ENCODE assay signal across 24 cellular contexts in the genomic region with DNA sequence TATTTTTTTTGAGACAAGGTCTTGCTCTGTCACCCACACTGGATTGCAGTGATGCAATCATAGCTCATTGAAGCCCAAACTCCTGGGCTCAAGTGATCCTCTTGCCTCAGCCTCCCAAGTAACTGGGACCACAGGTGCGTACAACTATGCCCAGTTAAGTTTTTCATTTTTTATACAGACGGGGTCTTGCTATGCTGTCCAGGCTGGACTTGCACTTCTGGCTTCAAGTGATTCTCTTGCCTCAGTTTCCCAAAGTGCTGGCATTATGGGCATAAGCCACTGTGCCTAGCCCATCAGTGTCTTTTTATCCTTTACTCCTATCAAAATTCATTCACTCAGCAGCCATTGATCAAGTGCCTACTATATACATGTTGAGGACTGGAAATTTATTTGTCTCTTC. TPM values are rescaled to one million over a fixed set of nuclear protein-coding genes. Genes with fewer than 3 reads are reported as not detected.
A peak's percentile ranks its signal among the peaks of the same experiment; 100 is the strongest.
DNase-seq lines count a peak whose midpoint lies in the region; ATAC-seq, FAIRE-seq and TF ChIP-seq lines count a peak whose summit lies in the region.
"Had no signal": no experiment of that assay in that cellular context is flagged by ENCODE, and none has a peak within 500 bp of the region (broad histone marks: within the 10 kb centered on the region; RNA-seq: fewer than 3 reads in every experiment).

No MANE protein-coding gene starts in this region.

- H3K4me2 ChIP-seq in K562 (ENCODE audit: insufficient read depth, low read length) (no peak overlapping the region), neural progenitor cell (no peak overlapping the region)
- H3K4me2 ChIP-seq: BLaER1 had no signal

- no peaks in the 10 kb centered on the region for H3K9me1 ChIP-seq in K562 (ENCODE audit: control insufficient read depth, insufficient read depth, low read length)

- TF ChIP-seq POLR2A in K562 (conservative IDR thresholded peaks at IDR 0.05), result no peak

- H3K36me3 ChIP-seq in HEK293 (ENCODE audit: control insufficient read depth in 2 of 2, insufficient read depth in 1 of 2, low read length in 2 of 2) (peaks cover 5 to 6% of the 10 kb centered on the region in 2 experiments; a peak in 2 of 3 replicates), K562 (ENCODE audit: control insufficient read depth, insufficient read depth, low read length) (peaks cover 47% of the 10 kb centered on the region; the same call in 2 of the 3 replicates), neural progenitor cell (no peaks in the 10 kb centered on the region), tibial artery (peaks cover 0 to 3% (median 0%) of the 10 kb centered on the region in 3 donors)
- H3K36me3 ChIP-seq: BE2C had no signal

- no TSS peak for BruUV-seq in K562 (replicated peaks; lab: Mats Ljungman, UMichigan)

- no peaks in the 10 kb centered on the region for H3K27me3 Mint-ChIP-seq in neural progenitor cell (ENCODE audit: insufficient read depth, low read depth)
- H3K27me3 Mint-ChIP-seq: CD4-positive, alpha-beta memory T cell; CD4-positive, CD25-positive, alpha-beta regulatory T cell; CD8-positive, alpha-beta memory T cell had no signal

- H3K4me1 Mint-ChIP-seq in neural progenitor cell, result peaks cover 2% of the 10 kb centered on the region

- no peaks in the 10 kb centered on the region for H3K9me3 Mint-ChIP-seq in neural progenitor cell
- H3K9me3 Mint-ChIP-seq: CD14-positive monocyte; CD4-positive, alpha-beta memory T cell; CD8-positive, alpha-beta memory T cell had no signal

- ATAC-seq in K562 (no peak), GM21515 (IDR thresholded peaks at IDR 0.05; ENCODE audit: unreplicated experiment) (no peak)

- H3K27ac ChIP-seq in HEK293 (ENCODE audit: extremely low read depth, low read depth, low read length), result no peak overlapping the region
- no peak overlapping the region for H3K27ac ChIP-seq in K562 (ENCODE audit: extremely low read depth, low read depth, low read length)
- H3K27ac ChIP-seq in neural progenitor cell, result no peak overlapping the region
- H3K27ac ChIP-seq in tibial artery, result no peak overlapping the region
- H3K27ac ChIP-seq: BLaER1 had no signal

- TF ChIP-seq EP300 in K562 (IDR thresholded peaks at IDR 0.05; ENCODE audit: low read length), result no peak

- H3K9me3 ChIP-seq in HEK293 (ENCODE audit: control insufficient read depth, insufficient read depth, low read depth, low read length) (no peaks in the 10 kb centered on the region), K562 (replicated peaks; ENCODE audit: control insufficient read depth, insufficient read depth, low read depth, low read length) (no peaks in the 10 kb centered on the region), neural progenitor cell (ENCODE audit: low read depth) (no peaks in the 10 kb centered on the region), tibial artery (no peaks in the 10 kb centered on the region)
- H3K9me3 ChIP-seq: BE2C, BLaER1, Caco-2 had no signal

- TF ChIP-seq CTCF in HEK293 (tag by site-specific recombination; IDR thresholded peaks at IDR 0.05) (no peak), K562 (IDR thresholded peaks at IDR 0.05 in 2 of 3, conservative IDR thresholded peaks at IDR 0.05 in 1 of 3; ENCODE audit: insufficient read depth in 2 of 3, low read depth in 1 of 3, low read length in 3 of 3) (no peak), neural progenitor cell (IDR thresholded peaks at IDR 0.05) (no peak), tibial artery (IDR thresholded peaks at IDR 0.05) (no peak)

- FAIRE-seq in K562 (lab: Jason Lieb, UNC), result no peak
- FAIRE-seq: A204.1, D721Med, G401.6, GM12891, GM19239 had no signal

- peaks cover 3% of the 10 kb centered on the region for H3K36me3 Mint-ChIP-seq in neural progenitor cell

- no peak for TF ChIP-seq RAD21 in K562 (CRISPR knock-in tag; conservative IDR thresholded peaks at IDR 0.05 in 1 of 2, IDR thresholded peaks at IDR 0.05 in 1 of 2)

- CTCF ChIA-PET in HEK293 (lab: Yijun Ruan, JAX) (interaction anchor here (1.0 kb wide), 1 partner anchor 8 kb away, joined by 3 read pairs; no protein-coding TSS in a partner anchor), K562 (lab: Yijun Ruan, JAX; ENCODE audit: low intra/inter-chr PET ratio) (no interaction called here)

- WGBS in K562 (ENCODE audit: insufficient coverage, low coverage, missing lambda C conversion rate), result 100% methylated on average over 2 of the region's 2 CpGs

- intact Hi-C loops in K562 (cut with micrococcal nuclease) (no loop called here), tibial artery (cut with DNase I; ENCODE audit: low total_unique reads) (no loop called here)

- DNase-seq in K562 (ENCODE audit: extremely low read depth in 1 of 4, low spot score in 3 of 4) (no peak), neural progenitor cell (ENCODE audit: low spot score) (no peak), tibial artery (no peak), HuH-7 (ENCODE audit: low spot score) (no peak)
- DNase-seq: 8988T; ACHN; BE2C; C1 segment of cervical spinal cord; Caco-2; Calu3; CD4-positive, alpha-beta memory T cell; CD4-positive, CD25-positive, alpha-beta regulatory T cell; CD8-positive, alpha-beta memory T cell; DMS79 treated with DMSO at 0.1 percent for 48 hours; GF-D8 had no signal

- no peaks in the 10 kb centered on the region for H3F3A ChIP-seq in neural progenitor cell (ENCODE audit: low read depth)

- in situ Hi-C loops in K562 (cut with MboI), result no loop called here

- H3K4me3 Mint-ChIP-seq in neural progenitor cell, result no peak overlapping the region
- H3K4me3 Mint-ChIP-seq: CD14-positive monocyte; CD4-positive, CD25-positive, alpha-beta regulatory T cell; CD8-positive, alpha-beta memory T cell had no signal

- H2AFZ ChIP-seq in K562 (ENCODE audit: low read depth, low read length) (no peak overlapping the region), neural progenitor cell (replicated peaks) (no peak overlapping the region)

- H3K4me1 ChIP-seq in HEK293 (ENCODE audit: control insufficient read depth, insufficient read depth, low read length) (no peaks in the 10 kb centered on the region), K562 (replicated peaks in 1 of 2; ENCODE audit: control insufficient read depth in 2 of 2, insufficient read depth in 2 of 2, low read length in 2 of 2) (no peaks in the 10 kb centered on the region; a peak in 1 of 5 replicates), neural progenitor cell (no peaks in the 10 kb centered on the region), tibial artery (peaks cover 0 to 16% (median 8%) of the 10 kb centered on the region in 4 donors)
- H3K4me1 ChIP-seq: BE2C, Caco-2 had no signal

- peaks cover 5% of the 10 kb centered on the region; the same call in 1 of the 2 replicates for H4K20me1 ChIP-seq in K562 (replicated peaks; ENCODE audit: control insufficient read depth, insufficient read depth, low read length)
- peaks cover 43% of the 10 kb centered on the region for H4K20me1 ChIP-seq in neural progenitor cell (ENCODE audit: low read depth)

- POLR2A ChIA-PET in HEK293 (lab: Yijun Ruan, JAX) (no interaction called here), K562 (lab: Yijun Ruan, JAX) (interaction anchor here (0.7 kb wide), 1 partner anchor 11 kb away, joined by 4 read pairs; no protein-coding TSS in a partner anchor)

- H3K9ac ChIP-seq in K562 (ENCODE audit: insufficient read depth in 1 of 2, low read depth in 2 of 2, low read length in 2 of 2) (no peak overlapping the region), neural progenitor cell (no peak overlapping the region)
- H3K9ac ChIP-seq: BLaER1 had no signal

- H3K27ac Mint-ChIP-seq in neural progenitor cell, result peak overlapping the region; percentile 61
- H3K27ac Mint-ChIP-seq: CD14-positive monocyte; CD4-positive, alpha-beta memory T cell had no signal

- H3K79me2 ChIP-seq in K562 (ENCODE audit: control insufficient read depth, insufficient read depth, low read length) (peaks cover 89% of the 10 kb centered on the region), neural progenitor cell (ENCODE audit: low read depth) (peaks cover 98% of the 10 kb centered on the region)

- no peaks in the 10 kb centered on the region for H3K27me3 ChIP-seq in K562 (ENCODE audit: control insufficient read depth in 2 of 2, insufficient read depth in 2 of 2, low read length in 2 of 2)
- H3K27me3 ChIP-seq in neural progenitor cell, result no peaks in the 10 kb centered on the region
- H3K27me3 ChIP-seq in tibial artery, result no peaks in the 10 kb centered on the region
- H3K27me3 ChIP-seq: BE2C, BLaER1 had no signal

- H3K4me3 ChIP-seq in HEK293 (ENCODE audit: low read depth, low read length) (no peak overlapping the region), K562 (no peak overlapping the region), neural progenitor cell (no peak overlapping the region), tibial artery (no peak overlapping the region)
- H3K4me3 ChIP-seq: BLaER1 had no signal

RNA-seq across cellular contexts. Expression of a gene that starts 9.0 kb away (rescaled TPM):
- total RNA-seq in K562 (2011; cell fraction: chromatin; rRNA removed; ENCODE audit: low replicate concordance), result 24.8 and 82.7 TPM in 2 replicates
- total RNA-seq in K562 (2011; cell fraction: nucleolus; rRNA removed), result 12.2 and 13.9 TPM in 2 replicates
- 23.9 and 32.5 TPM in 2 replicates for total RNA-seq in K562 (2011; cell fraction: nucleoplasm; rRNA removed)
- total RNA-seq in K562 (2014; rRNA removed) (59.6 and 64.9 TPM in 2 replicates), K562 (2014; rRNA removed; fragmentation: Illumina TruSeq; extraction: Trizol) (98.8 and 113 TPM in 2 replicates), K562 (2015; rRNA removed; fragmentation: Illumina TruSeq; extraction: Trizol) (92.7 and 100 TPM in 2 replicates), K562 (2021) (111 and 126 TPM in 2 replicates), neural progenitor cell (ENCODE audit: low replicate concordance) (67.5 and 85.2 TPM in 2 replicates)
- polyA plus RNA-seq in K562 (2011; rRNA removed) (56.0 and 79.7 TPM in 2 replicates), K562 (2014; fragmentation: Illumina TruSeq; extraction: Trizol) (72.8 and 83.0 TPM in 2 replicates), K562 (2014; fragmentation: Nextera tagmentation; extraction: Ambion mirVana) (10 to 100 TPM; 22.5 to 31.7 TPM), K562 (2014; rRNA removed) (50.5 and 52.5 TPM in 2 replicates)
- 36.0 and 44.8 TPM in 2 replicates for polyA plus RNA-seq in K562 (2011; cell fraction: cytosol; rRNA removed)
- polyA plus RNA-seq in K562 (2011; cell fraction: nucleus; rRNA removed), result 15.8 and 16.7 TPM in 2 replicates
- 41.2 and 58.2 TPM in 2 replicates for polyA plus RNA-seq in K562 (2012)
- 180 and 192 TPM in 2 replicates for polyA minus RNA-seq in K562 (2011; rRNA and poly(A)+ RNA removed)
- 66.4 and 78.4 TPM in 2 replicates for polyA minus RNA-seq in K562 (2011; cell fraction: cytosol; rRNA and poly(A)+ RNA removed)
- polyA minus RNA-seq in K562 (2011; cell fraction: nucleus; rRNA and poly(A)+ RNA removed), result 14.3 and 24.5 TPM in 2 replicates

RNA-seq across cellular contexts. Expression of a gene that starts 18.4 kb away (rescaled TPM):
- total RNA-seq in K562 (2011; cell fraction: chromatin; rRNA removed; ENCODE audit: low replicate concordance), result 348 and 589 TPM in 2 replicates
- total RNA-seq in K562 (2011; cell fraction: nucleolus; rRNA removed), result 314 and 317 TPM in 2 replicates
- 537 and 721 TPM in 2 replicates for total RNA-seq in K562 (2011; cell fraction: nucleoplasm; rRNA removed)
- 1,529 and 1,811 TPM in 2 replicates for total RNA-seq in K562 (2014; rRNA removed)
- total RNA-seq in K562 (2014; rRNA removed; fragmentation: Illumina TruSeq; extraction: Trizol), result 3,099 and 3,427 TPM in 2 replicates
- 2,718 and 2,856 TPM in 2 replicates for total RNA-seq in K562 (2015; rRNA removed; fragmentation: Illumina TruSeq; extraction: Trizol)
- total RNA-seq in K562 (2021), result 1,959 and 2,095 TPM in 2 replicates
- 2,667 and 2,691 TPM in 2 replicates for polyA plus RNA-seq in K562 (2011; rRNA removed)
- 1,053 and 1,467 TPM in 2 replicates for polyA plus RNA-seq in K562 (2011; cell fraction: cytosol; rRNA removed)
- 536 and 802 TPM in 2 replicates for polyA plus RNA-seq in K562 (2011; cell fraction: nucleus; rRNA removed)
- 2,256 and 2,883 TPM in 2 replicates for polyA plus RNA-seq in K562 (2012)
- polyA plus RNA-seq in K562 (2014; fragmentation: Illumina TruSeq; extraction: Trizol), result 2,543 and 3,103 TPM in 2 replicates
- polyA plus RNA-seq in K562 (2014; fragmentation: Nextera tagmentation; extraction: Ambion mirVana), result 1,000 to 10,000 TPM; 1,519 to 1,617 TPM
- polyA plus RNA-seq in K562 (2014; rRNA removed), result 2,156 and 2,396 TPM in 2 replicates
- polyA minus RNA-seq in K562 (2011; rRNA and poly(A)+ RNA removed), result 731 and 844 TPM in 2 replicates
- 462 and 473 TPM in 2 replicates for polyA minus RNA-seq in K562 (2011; cell fraction: cytosol; rRNA and poly(A)+ RNA removed)
- 140 and 278 TPM in 2 replicates for polyA minus RNA-seq in K562 (2011; cell fraction: nucleus; rRNA and poly(A)+ RNA removed)
- 3,234 and 3,685 TPM in 2 replicates for total RNA-seq in neural progenitor cell (ENCODE audit: low replicate concordance)

RNA-seq across cellular contexts. Expression of a gene that starts 45.5 kb away (rescaled TPM):
- total RNA-seq in K562 (2011; cell fraction: chromatin; rRNA removed; ENCODE audit: low replicate concordance), result 228 and 304 TPM in 2 replicates
- 113 and 121 TPM in 2 replicates for total RNA-seq in K562 (2011; cell fraction: nucleolus; rRNA removed)
- 142 and 162 TPM in 2 replicates for total RNA-seq in K562 (2011; cell fraction: nucleoplasm; rRNA removed)
- total RNA-seq in K562 (2014; rRNA removed), result 8.4 and 12.5 TPM in 2 replicates
- total RNA-seq in K562 (2014; rRNA removed; fragmentation: Illumina TruSeq; extraction: Trizol), result 13.5 and 15.0 TPM in 2 replicates
- 15.6 and 17.3 TPM in 2 replicates for total RNA-seq in K562 (2015; rRNA removed; fragmentation: Illumina TruSeq; extraction: Trizol)
- 25.2 and 33.3 TPM in 2 replicates for total RNA-seq in K562 (2021)
- 11.0 and 16.1 TPM in 2 replicates for polyA plus RNA-seq in K562 (2011; rRNA removed)
- 6.2 and 6.6 TPM in 2 replicates for polyA plus RNA-seq in K562 (2011; cell fraction: cytosol; rRNA removed)
- 57.5 and 62.2 TPM in 2 replicates for polyA plus RNA-seq in K562 (2011; cell fraction: nucleus; rRNA removed)
- 17.5 and 22.3 TPM in 2 replicates for polyA plus RNA-seq in K562 (2012)
- 13.6 and 14.6 TPM in 2 replicates for polyA plus RNA-seq in K562 (2014; fragmentation: Illumina TruSeq; extraction: Trizol)
- 1 to 10 TPM; 3.5 to 4.5 TPM for polyA plus RNA-seq in K562 (2014; fragmentation: Nextera tagmentation; extraction: Ambion mirVana)
- 11.5 and 14.7 TPM in 2 replicates for polyA plus RNA-seq in K562 (2014; rRNA removed)
- polyA minus RNA-seq in K562 (2011; rRNA and poly(A)+ RNA removed), result 56.9 and 62.2 TPM in 2 replicates
- polyA minus RNA-seq in K562 (2011; cell fraction: cytosol; rRNA and poly(A)+ RNA removed), result 24.2 and 31.3 TPM in 2 replicates
- polyA minus RNA-seq in K562 (2011; cell fraction: nucleus; rRNA and poly(A)+ RNA removed), result 47.9 and 93.0 TPM in 2 replicates
- 11.0 and 16.8 TPM in 2 replicates for total RNA-seq in neural progenitor cell (ENCODE audit: low replicate concordance)
